In the genomic region with DNA sequence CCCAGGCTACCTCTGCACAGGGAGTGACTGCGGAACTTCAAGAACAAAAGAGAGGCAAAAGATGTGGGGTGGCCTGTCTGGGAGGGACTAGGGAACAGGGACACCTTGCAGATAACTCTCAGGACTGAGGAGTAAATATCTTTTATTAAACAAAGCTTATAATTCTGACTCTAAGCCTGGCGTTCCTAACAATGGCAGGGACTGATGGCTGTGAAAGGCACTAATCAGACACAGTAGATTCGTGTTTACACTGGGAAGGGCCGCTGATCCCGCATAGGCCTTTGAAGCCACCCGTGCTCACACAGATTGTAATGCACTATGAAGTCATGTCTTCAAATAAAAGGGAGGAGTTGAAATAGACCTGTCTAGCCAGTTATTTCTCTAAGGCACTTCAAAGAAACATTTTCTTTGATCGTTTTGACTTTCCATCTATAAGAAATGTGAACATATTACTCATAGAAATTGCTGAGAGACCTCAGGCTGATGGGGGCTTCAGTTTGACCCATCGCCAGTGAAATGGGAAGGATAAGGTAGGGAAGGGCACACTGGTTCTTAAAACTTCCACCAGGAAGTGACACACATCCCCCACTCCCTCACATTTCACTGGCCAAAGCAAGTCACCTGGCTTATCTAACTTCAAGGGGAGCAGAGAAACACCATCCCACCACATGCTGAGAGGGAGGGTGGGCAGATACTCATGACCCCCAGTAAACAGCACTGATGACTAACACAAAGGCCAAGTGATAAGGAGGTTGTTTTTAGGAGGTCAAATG, we compare ENCODE assay signal across 1 cellular context.
TF ChIP-seq lines count a peak whose summit lies in the region.

No MANE protein-coding gene starts in this region.

TF ChIP-seq in HepG2, 621 proteins besides CTCF, POLR2A, EP300 and RAD21 (continued from another document and continues in another):
- TF ChIP-seq, protein P1, sequence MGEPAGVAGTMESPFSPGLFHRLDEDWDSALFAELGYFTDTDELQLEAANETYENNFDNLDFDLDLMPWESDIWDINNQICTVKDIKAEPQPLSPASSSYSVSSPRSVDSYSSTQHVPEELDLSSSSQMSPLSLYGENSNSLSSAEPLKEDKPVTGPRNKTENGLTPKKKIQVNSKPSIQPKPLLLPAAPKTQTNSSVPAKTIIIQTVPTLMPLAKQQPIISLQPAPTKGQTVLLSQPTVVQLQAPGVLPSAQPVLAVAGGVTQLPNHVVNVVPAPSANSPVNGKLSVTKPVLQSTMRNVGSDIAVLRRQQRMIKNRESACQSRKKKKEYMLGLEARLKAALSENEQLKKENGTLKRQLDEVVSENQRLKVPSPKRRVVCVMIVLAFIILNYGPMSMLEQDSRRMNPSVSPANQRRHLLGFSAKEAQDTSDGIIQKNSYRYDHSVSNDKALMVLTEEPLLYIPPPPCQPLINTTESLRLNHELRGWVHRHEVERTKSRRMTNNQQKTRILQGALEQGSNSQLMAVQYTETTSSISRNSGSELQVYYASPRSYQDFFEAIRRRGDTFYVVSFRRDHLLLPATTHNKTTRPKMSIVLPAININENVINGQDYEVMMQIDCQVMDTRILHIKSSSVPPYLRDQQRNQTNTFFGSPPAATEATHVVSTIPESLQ (CRISPR knock-in tag; conservative IDR thresholded peaks at IDR 0.05), result no peak
- TF ChIP-seq ZNF530 (CRISPR knock-in tag; IDR thresholded peaks at IDR 0.05; ENCODE audit: low read depth) (no peak), TEAD2 (CRISPR knock-in tag; IDR thresholded peaks at IDR 0.05) (no peak), STAT5B (CRISPR knock-in tag; IDR thresholded peaks at IDR 0.05) (0 out of 2 replicates have a peak, but pooled peaks have one; percentile 45), RFX1 (IDR thresholded peaks at IDR 0.05) (no peak), ZFP36 (IDR thresholded peaks at IDR 0.05; ENCODE audit: borderline replicate concordance, low read depth, low read length, partially characterized antibody) (no peak), SMAD3 (CRISPR knock-in tag; IDR thresholded peaks at IDR 0.05) (0 out of 2 replicates have a peak, but pooled peaks have one; percentile 10), RARG (CRISPR knock-in tag; IDR thresholded peaks at IDR 0.05; ENCODE audit: low read depth) (no peak), ZNF772 (CRISPR knock-in tag; IDR thresholded peaks at IDR 0.05) (peak; percentile 43; the same call in 1 of the 2 replicates), NFE2 (CRISPR knock-in tag; IDR thresholded peaks at IDR 0.05) (no peak), JDP2 (CRISPR knock-in tag; IDR thresholded peaks at IDR 0.05; ENCODE audit: borderline replicate concordance) (no peak; the same call in 1 of the 2 replicates), ZNF775 (CRISPR knock-in tag; IDR thresholded peaks at IDR 0.05; ENCODE audit: borderline replicate concordance) (no peak), ZNF430 (CRISPR knock-in tag; IDR thresholded peaks at IDR 0.05) (no peak), ZNF563 (CRISPR knock-in tag; IDR thresholded peaks at IDR 0.05) (no peak), ZNF589 (CRISPR knock-in tag; conservative IDR thresholded peaks at IDR 0.05) (no peak), NFKB2 (CRISPR knock-in tag; IDR thresholded peaks at IDR 0.05; ENCODE audit: borderline replicate concordance) (no peak), TBX3 (IDR thresholded peaks at IDR 0.05; ENCODE audit: borderline replicate concordance) (peak; percentile 72; the same call in 1 of the 2 replicates), SIX4 (CRISPR knock-in tag; IDR thresholded peaks at IDR 0.05) (peak; percentile 19), CHCHD3 (CRISPR knock-in tag; IDR thresholded peaks at IDR 0.05) (no peak), ZMYM3 (CRISPR knock-in tag; IDR thresholded peaks at IDR 0.05) (no peak), ZNF788 (CRISPR knock-in tag; IDR thresholded peaks at IDR 0.05; ENCODE audit: borderline replicate concordance) (no peak), ZNF343 (CRISPR knock-in tag; IDR thresholded peaks at IDR 0.05) (no peak), ZNF607 (CRISPR knock-in tag; IDR thresholded peaks at IDR 0.05; ENCODE audit: borderline replicate concordance) (no peak), GTF3A (CRISPR knock-in tag; conservative IDR thresholded peaks at IDR 0.05) (no peak), HES4 (CRISPR knock-in tag; IDR thresholded peaks at IDR 0.05; ENCODE audit: borderline replicate concordance) (no peak), ZNF773 (CRISPR knock-in tag; IDR thresholded peaks at IDR 0.05; ENCODE audit: borderline replicate concordance) (no peak), LCORL (IDR thresholded peaks at IDR 0.05) (no peak), LCORL (CRISPR knock-in tag; IDR thresholded peaks at IDR 0.05) (peak; percentile 28; the same call in 1 of the 2 replicates), ZNF839 (CRISPR knock-in tag; IDR thresholded peaks at IDR 0.05; ENCODE audit: borderline replicate concordance) (no peak), U2AF2 (IDR thresholded peaks at IDR 0.05; ENCODE audit: low read depth, low read length) (no peak), SRSF1 (optimal IDR thresholded peaks at IDR 0.05; ENCODE audit: low read depth, low read length) (no peak), ELF3 (CRISPR knock-in tag; IDR thresholded peaks at IDR 0.05) (peak; percentile 11; the same call in 1 of the 2 replicates), ZSCAN30 (CRISPR knock-in tag; IDR thresholded peaks at IDR 0.05) (no peak), FOXO1 (CRISPR knock-in tag; IDR thresholded peaks at IDR 0.05) (peak; percentile 65; the same call in 1 of the 2 replicates), ZNF614 (CRISPR knock-in tag; IDR thresholded peaks at IDR 0.05; ENCODE audit: borderline replicate concordance) (peak; percentile 8; the same call in 1 of the 2 replicates), NFIB (CRISPR knock-in tag; IDR thresholded peaks at IDR 0.05; ENCODE audit: borderline replicate concordance) (no peak)
- TF ChIP-seq, protein P2, sequence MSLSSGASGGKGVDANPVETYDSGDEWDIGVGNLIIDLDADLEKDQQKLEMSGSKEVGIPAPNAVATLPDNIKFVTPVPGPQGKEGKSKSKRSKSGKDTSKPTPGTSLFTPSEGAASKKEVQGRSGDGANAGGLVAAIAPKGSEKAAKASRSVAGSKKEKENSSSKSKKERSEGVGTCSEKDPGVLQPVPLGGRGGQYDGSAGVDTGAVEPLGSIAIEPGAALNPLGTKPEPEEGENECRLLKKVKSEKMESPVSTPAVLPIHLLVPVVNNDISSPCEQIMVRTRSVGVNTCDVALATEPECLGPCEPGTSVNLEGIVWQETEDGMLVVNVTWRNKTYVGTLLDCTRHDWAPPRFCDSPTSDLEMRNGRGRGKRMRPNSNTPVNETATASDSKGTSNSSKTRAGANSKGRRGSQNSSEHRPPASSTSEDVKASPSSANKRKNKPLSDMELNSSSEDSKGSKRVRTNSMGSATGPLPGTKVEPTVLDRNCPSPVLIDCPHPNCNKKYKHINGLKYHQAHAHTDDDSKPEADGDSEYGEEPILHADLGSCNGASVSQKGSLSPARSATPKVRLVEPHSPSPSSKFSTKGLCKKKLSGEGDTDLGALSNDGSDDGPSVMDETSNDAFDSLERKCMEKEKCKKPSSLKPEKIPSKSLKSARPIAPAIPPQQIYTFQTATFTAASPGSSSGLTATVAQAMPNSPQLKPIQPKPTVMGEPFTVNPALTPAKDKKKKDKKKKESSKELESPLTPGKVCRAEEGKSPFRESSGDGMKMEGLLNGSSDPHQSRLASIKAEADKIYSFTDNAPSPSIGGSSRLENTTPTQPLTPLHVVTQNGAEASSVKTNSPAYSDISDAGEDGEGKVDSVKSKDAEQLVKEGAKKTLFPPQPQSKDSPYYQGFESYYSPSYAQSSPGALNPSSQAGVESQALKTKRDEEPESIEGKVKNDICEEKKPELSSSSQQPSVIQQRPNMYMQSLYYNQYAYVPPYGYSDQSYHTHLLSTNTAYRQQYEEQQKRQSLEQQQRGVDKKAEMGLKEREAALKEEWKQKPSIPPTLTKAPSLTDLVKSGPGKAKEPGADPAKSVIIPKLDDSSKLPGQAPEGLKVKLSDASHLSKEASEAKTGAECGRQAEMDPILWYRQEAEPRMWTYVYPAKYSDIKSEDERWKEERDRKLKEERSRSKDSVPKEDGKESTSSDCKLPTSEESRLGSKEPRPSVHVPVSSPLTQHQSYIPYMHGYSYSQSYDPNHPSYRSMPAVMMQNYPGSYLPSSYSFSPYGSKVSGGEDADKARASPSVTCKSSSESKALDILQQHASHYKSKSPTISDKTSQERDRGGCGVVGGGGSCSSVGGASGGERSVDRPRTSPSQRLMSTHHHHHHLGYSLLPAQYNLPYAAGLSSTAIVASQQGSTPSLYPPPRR (CRISPR knock-in tag; IDR thresholded peaks at IDR 0.05; ENCODE audit: borderline replicate concordance), result peak; percentile 51; the same call in 1 of the 2 replicates
- TF ChIP-seq, protein P3, sequence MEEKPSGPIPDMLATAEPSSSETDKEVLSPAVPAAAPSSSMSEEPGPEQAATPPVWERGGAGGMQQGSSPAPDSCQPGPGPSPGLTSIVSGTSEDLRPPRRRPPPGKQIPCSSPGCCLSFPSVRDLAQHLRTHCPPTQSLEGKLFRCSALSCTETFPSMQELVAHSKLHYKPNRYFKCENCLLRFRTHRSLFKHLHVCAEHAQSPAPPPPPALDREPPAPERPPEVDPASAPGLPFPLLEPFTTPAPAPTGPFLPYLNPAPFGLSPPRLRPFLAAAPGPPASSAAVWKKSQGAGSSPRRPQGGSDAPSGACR (CRISPR knock-in tag; IDR thresholded peaks at IDR 0.05), result no peak
- TF ChIP-seq, protein P4, sequence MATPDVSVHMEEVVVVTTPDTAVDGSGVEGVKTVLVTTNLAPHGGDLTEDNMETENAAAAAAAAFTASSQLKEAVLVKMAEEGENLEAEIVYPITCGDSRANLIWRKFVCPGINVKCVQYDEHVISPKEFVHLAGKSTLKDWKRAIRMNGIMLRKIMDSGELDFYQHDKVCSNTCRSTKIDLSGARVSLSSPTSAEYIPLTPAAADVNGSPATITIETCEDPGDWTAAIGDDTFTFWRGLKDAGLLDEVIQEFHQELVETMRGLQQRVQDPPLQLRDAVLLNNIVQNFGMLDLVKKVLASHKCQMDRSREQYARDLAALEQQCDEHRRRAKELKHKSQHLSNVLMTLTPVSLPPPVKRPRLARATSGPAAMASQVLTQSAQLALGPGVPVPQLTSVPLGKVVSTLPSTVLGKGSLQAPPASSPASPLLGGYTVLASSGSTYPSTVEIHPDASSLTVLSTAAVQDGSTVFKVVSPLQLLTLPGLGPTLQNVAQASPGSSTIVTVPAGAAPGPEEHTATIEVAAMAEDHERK (CRISPR knock-in tag; IDR thresholded peaks at IDR 0.05; ENCODE audit: low read depth), result no peak
- TF ChIP-seq, protein P5, sequence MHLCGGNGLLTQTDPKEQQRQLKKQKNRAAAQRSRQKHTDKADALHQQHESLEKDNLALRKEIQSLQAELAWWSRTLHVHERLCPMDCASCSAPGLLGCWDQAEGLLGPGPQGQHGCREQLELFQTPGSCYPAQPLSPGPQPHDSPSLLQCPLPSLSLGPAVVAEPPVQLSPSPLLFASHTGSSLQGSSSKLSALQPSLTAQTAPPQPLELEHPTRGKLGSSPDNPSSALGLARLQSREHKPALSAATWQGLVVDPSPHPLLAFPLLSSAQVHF (CRISPR knock-in tag; IDR thresholded peaks at IDR 0.05), result no peak
- TF ChIP-seq, protein P6, sequence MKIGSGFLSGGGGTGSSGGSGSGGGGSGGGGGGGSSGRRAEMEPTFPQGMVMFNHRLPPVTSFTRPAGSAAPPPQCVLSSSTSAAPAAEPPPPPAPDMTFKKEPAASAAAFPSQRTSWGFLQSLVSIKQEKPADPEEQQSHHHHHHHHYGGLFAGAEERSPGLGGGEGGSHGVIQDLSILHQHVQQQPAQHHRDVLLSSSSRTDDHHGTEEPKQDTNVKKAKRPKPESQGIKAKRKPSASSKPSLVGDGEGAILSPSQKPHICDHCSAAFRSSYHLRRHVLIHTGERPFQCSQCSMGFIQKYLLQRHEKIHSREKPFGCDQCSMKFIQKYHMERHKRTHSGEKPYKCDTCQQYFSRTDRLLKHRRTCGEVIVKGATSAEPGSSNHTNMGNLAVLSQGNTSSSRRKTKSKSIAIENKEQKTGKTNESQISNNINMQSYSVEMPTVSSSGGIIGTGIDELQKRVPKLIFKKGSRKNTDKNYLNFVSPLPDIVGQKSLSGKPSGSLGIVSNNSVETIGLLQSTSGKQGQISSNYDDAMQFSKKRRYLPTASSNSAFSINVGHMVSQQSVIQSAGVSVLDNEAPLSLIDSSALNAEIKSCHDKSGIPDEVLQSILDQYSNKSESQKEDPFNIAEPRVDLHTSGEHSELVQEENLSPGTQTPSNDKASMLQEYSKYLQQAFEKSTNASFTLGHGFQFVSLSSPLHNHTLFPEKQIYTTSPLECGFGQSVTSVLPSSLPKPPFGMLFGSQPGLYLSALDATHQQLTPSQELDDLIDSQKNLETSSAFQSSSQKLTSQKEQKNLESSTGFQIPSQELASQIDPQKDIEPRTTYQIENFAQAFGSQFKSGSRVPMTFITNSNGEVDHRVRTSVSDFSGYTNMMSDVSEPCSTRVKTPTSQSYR (CRISPR knock-in tag; IDR thresholded peaks at IDR 0.05; ENCODE audit: borderline replicate concordance), result peak; percentile 76
- TF ChIP-seq, protein P7, sequence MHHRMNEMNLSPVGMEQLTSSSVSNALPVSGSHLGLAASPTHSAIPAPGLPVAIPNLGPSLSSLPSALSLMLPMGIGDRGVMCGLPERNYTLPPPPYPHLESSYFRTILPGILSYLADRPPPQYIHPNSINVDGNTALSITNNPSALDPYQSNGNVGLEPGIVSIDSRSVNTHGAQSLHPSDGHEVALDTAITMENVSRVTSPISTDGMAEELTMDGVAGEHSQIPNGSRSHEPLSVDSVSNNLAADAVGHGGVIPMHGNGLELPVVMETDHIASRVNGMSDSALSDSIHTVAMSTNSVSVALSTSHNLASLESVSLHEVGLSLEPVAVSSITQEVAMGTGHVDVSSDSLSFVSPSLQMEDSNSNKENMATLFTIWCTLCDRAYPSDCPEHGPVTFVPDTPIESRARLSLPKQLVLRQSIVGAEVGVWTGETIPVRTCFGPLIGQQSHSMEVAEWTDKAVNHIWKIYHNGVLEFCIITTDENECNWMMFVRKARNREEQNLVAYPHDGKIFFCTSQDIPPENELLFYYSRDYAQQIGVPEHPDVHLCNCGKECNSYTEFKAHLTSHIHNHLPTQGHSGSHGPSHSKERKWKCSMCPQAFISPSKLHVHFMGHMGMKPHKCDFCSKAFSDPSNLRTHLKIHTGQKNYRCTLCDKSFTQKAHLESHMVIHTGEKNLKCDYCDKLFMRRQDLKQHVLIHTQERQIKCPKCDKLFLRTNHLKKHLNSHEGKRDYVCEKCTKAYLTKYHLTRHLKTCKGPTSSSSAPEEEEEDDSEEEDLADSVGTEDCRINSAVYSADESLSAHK (CRISPR knock-in tag; IDR thresholded peaks at IDR 0.05; ENCODE audit: borderline replicate concordance), result no peak
- TF ChIP-seq, protein P8, sequence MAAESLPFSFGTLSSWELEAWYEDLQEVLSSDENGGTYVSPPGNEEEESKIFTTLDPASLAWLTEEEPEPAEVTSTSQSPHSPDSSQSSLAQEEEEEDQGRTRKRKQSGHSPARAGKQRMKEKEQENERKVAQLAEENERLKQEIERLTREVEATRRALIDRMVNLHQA (CRISPR knock-in tag; IDR thresholded peaks at IDR 0.05), result no peak
- TF ChIP-seq, protein P9, sequence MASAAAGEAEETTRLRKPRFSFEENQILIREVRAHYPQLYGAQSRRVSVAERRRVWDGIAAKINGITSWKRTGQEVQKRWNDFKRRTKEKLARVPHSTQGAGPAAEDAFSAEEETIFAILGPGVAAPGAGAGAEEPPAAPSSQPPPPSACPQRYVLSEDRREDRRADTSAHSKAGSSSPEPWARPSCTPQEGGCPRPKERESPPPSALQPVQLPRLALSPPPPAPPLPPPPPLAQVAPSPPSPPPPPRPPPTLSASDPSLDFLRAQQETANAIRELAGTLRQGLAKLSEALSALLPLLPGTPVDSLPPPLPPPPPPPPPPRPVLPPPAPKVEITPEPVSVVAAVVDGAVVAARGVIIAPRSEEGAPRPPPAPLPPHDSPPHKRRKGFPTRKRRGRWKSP (CRISPR knock-in tag; IDR thresholded peaks at IDR 0.05), result peak; percentile 69
